Comparison of ENCODE assay signal across 8 cellular contexts in genomic region chr5:180208435-180209081, GRCh38. TPM values are rescaled to one million over a fixed set of nuclear protein-coding genes. Genes with fewer than 3 reads are reported as not detected.
A peak's percentile ranks its signal among the peaks of the same experiment; 100 is the strongest.
DNase-seq lines count a peak whose midpoint lies in the region; ATAC-seq and TF ChIP-seq lines count a peak whose summit lies in the region.

No MANE protein-coding gene starts in this region.

- peak; percentile 4 for DNase-seq in NCI-H226
- DNase-seq in cardiac fibroblast (ENCODE audit: low read depth in 2 of 2), result peak in 1 of 2 donors; percentile 11
- DNase-seq in effector CD4-positive, alpha-beta T cell, result no peak

- H3K27ac ChIP-seq in C4-2B, result peak overlapping the region; percentile 30
- no peak overlapping the region for H3K27ac ChIP-seq in mesodermal cell (ENCODE audit: low read depth, low read length, severe bottlenecking)

- ATAC-seq in GM19372 (IDR thresholded peaks at IDR 0.05; ENCODE audit: low read depth, unreplicated experiment) (peak; percentile 30), HG03378 (IDR thresholded peaks at IDR 0.05; ENCODE audit: unreplicated experiment) (no peak), GM21717 (IDR thresholded peaks at IDR 0.05; ENCODE audit: unreplicated experiment) (no peak)

- 4 to 10% methylated on average over 50 to 56 of the region's 65 CpGs for WGBS in mesodermal cell (ENCODE audit: insufficient coverage in 2 of 2), 2 experiments

- H3K9me3 ChIP-seq in mesodermal cell (ENCODE audit: control insufficient read depth, low read length), result no peaks in the 10 kb centered on the region

- H3K36me3 ChIP-seq in mesodermal cell (ENCODE audit: control insufficient read depth, insufficient read depth, low read length), result no peaks in the 10 kb centered on the region

- TF ChIP-seq CTCF in C4-2B (conservative IDR thresholded peaks at IDR 0.05), result no peak
- peak; percentile 22 for TF ChIP-seq CTCF in cardiac fibroblast (IDR thresholded peaks at IDR 0.05; ENCODE audit: low read depth, low read length)

- H3K4me3 ChIP-seq in cardiac fibroblast (replicated peaks in 1 of 2; ENCODE audit: low read depth in 2 of 2, low read length in 2 of 2), result peak overlapping the region; percentile 24 to 37
- H3K4me3 ChIP-seq in mesodermal cell (ENCODE audit: extremely low read depth, insufficient read depth, low read length, poor library complexity, severe bottlenecking), result peak overlapping the region; percentile 34

- no peaks in the 10 kb centered on the region for H3K4me1 ChIP-seq in mesodermal cell (ENCODE audit: control insufficient read depth, insufficient read depth, low read length, poor library complexity, severe bottlenecking)

RNA-seq across cellular contexts. Expression of gene RASGEF1C, which starts 0.5 kb away (rescaled TPM):
- 0.15 TPM for polyA plus RNA-seq in mesodermal cell (2013, experiment 1 of 2)
- 0.51 TPM for polyA plus RNA-seq in mesodermal cell (2013, experiment 2 of 2)
